Comparison of ENCODE assay signal across 12 cellular contexts in the genomic region with DNA sequence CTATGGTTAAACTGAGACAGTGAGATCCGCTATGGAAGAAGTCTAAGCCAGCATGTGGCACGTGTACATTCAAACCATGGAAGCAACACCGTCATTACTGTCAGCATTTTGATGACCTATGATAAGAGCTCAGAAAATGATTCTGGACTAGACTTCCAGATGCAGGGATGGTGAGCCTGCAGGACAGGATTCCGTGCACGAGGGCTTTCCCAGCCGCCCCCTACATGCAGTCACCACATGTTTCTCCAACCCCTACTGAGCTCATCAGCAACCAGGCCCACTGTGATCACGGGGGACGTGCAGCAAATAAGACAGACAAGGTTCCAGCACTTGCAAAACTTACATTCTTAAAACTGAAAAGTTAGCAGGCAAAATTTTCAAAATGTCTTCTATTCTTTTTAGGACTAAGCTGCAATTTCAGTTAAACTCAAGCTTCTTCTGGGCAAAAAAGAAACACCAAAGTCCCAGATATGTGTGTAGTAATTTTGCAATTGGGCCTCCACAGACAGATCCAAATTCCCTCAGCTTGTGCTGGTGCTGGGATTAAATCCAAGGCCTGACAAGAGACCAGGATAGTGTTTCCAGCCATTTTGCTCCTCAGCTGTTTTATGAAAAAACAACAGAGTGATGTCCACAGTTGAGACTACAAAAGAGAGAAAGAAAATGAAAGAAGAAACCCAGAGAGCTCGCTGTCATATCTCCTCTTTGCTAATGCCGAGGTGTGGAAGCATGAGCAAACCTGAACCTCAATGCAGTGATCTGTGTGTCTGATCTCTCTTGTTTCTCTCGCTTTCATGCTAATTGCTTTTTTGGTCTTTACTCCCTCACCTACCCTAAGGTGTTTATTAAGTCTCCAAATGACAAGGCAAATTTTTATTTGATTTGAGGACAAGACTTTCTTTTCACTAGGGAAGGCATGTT.
A peak's percentile ranks its signal among the peaks of the same experiment; 100 is the strongest.
DNase-seq lines count a peak whose midpoint lies in the region; ATAC-seq and TF ChIP-seq lines count a peak whose summit lies in the region.
"Had no signal": no experiment of that assay in that cellular context is flagged by ENCODE, and none has a peak within 500 bp of the region (broad histone marks: within the 10 kb centered on the region; RNA-seq: fewer than 3 reads in every experiment).

No MANE protein-coding gene starts in this region.

- H3K79me1 ChIP-seq in IMR-90 (ENCODE audit: low read depth in 1 of 2, low read length in 2 of 2): peaks cover 60 to 90% of the 10 kb centered on the region in 2 experiments

- H3K56ac ChIP-seq in IMR-90 (ENCODE audit: extremely low read depth, insufficient read depth, low read length): no peak overlapping the region

- TF ChIP-seq EP300 in esophagus muscularis mucosa (IDR thresholded peaks at IDR 0.05) (no peak), tibial nerve (IDR thresholded peaks at IDR 0.05) (no peak)

- intact Hi-C loops in IMR-90 (cut with micrococcal nuclease) (no loop called here), esophagus muscularis mucosa (cut with DNase I) (no loop called here)

- CTCF ChIA-PET in IMR-90 (lab: Yijun Ruan, JAX): no interaction called here

- H2AK5ac ChIP-seq in IMR-90 (ENCODE audit: low read depth, low read length): no peak overlapping the region

- no peak overlapping the region for H2BK20ac ChIP-seq in IMR-90 (ENCODE audit: low read depth, low read length)

- in situ Hi-C loops in IMR-90 (cut with MboI; ENCODE audit: low sequenced_read_pairs): no loop called here

- H3K4me1 ChIP-seq in IMR-90 (ENCODE audit: control insufficient read depth, insufficient read depth, low read length) (peaks cover 40% of the 10 kb centered on the region), esophagus muscularis mucosa (peaks cover 36 to 78% (median 74%) of the 10 kb centered on the region in 4 donors), muscle layer of duodenum (ENCODE audit: control insufficient read depth in 1 of 2, insufficient read depth in 2 of 2, low read length in 2 of 2) (peaks cover 26 to 62% of the 10 kb centered on the region in 2 donors), tibial nerve (peaks cover 0 to 66% (median 17%) of the 10 kb centered on the region in 4 donors)

- dilution Hi-C loops in IMR-90 (cut with HindIII; ENCODE audit: low sequenced_read_pairs, unreplicated experiment): no loop called here

- no peaks in the 10 kb centered on the region for H3K9me3 ChIP-seq in IMR-90 (ENCODE audit: control insufficient read depth, insufficient read depth, low read length)
- no peaks in the 10 kb centered on the region for H3K9me3 ChIP-seq in esophagus muscularis mucosa
- H3K9me3 ChIP-seq in muscle layer of duodenum (ENCODE audit: control insufficient read depth in 1 of 2, low read length in 2 of 2): no peaks in the 10 kb centered on the region
- no peaks in the 10 kb centered on the region for H3K9me3 ChIP-seq in tibial nerve

- no peak overlapping the region for H2BK15ac ChIP-seq in IMR-90 (ENCODE audit: low read depth, low read length)

- no peak overlapping the region for H2AFZ ChIP-seq in IMR-90 (replicated peaks; ENCODE audit: low read length, poor library complexity)
- H2AFZ ChIP-seq: PC-9 had no signal

- no peaks in the 10 kb centered on the region for H3K27me3 ChIP-seq in IMR-90 (ENCODE audit: control insufficient read depth, insufficient read depth, low read length)
- no peaks in the 10 kb centered on the region for H3K27me3 ChIP-seq in esophagus muscularis mucosa
- H3K27me3 ChIP-seq in muscle layer of duodenum (ENCODE audit: low read depth, low read length): no peaks in the 10 kb centered on the region
- H3K27me3 ChIP-seq in tibial nerve: no peaks in the 10 kb centered on the region

- TF ChIP-seq CTCF in IMR-90 (conservative IDR thresholded peaks at IDR 0.05; ENCODE audit: low read depth, low read length) (no peak), esophagus muscularis mucosa (IDR thresholded peaks at IDR 0.05) (no peak), tibial nerve (IDR thresholded peaks at IDR 0.05) (no peak)

- H3K4me3 ChIP-seq in IMR-90 (ENCODE audit: insufficient read depth, low read depth, low read length) (no peak overlapping the region), esophagus muscularis mucosa (no peak overlapping the region), muscle layer of duodenum (ENCODE audit: low read depth in 1 of 2, low read length in 2 of 2) (peak overlapping the region in 1 of 2 donors; percentile 8), tibial nerve (no peak overlapping the region)
- H3K4me3 ChIP-seq: PC-9 had no signal

- H4K20me1 ChIP-seq in IMR-90 (ENCODE audit: insufficient read depth, low read length): peaks cover 14% of the 10 kb centered on the region

- WGBS in IMR-90 (ENCODE audit: extremely low coverage in 2 of 2, insufficient read length in 1 of 2), 2 experiments: 79% methylated on average over 5 of the region's 11 CpGs; no CpG with 5 or more reads in 1 of the 2 experiments
- 48% methylated on average over 11 of the region's 11 CpGs for WGBS in esophagus muscularis mucosa
- 65 to 70% methylated on average over 11 of the region's 11 CpGs for WGBS in tibial nerve, 2 donors

- H4K8ac ChIP-seq in IMR-90 (ENCODE audit: low read depth in 2 of 2, low read length in 2 of 2): peak overlapping the region in 1 of 2 experiments; percentile 8; a peak in 1 of 4 replicates

- H3K14ac ChIP-seq in IMR-90 (replicated peaks; ENCODE audit: low read depth, low read length): no peak overlapping the region

- peaks cover 38% of the 10 kb centered on the region for H3K9me1 ChIP-seq in IMR-90 (ENCODE audit: insufficient read depth, low read length)

- H3K4me2 ChIP-seq in IMR-90 (ENCODE audit: low read depth, low read length): no peak overlapping the region
- H3K4me2 ChIP-seq: PC-9 had no signal

- DNase-seq in IMR-90 (no peak), esophagus muscularis mucosa (ENCODE audit: extremely low spot score) (no peak), tibial nerve (ENCODE audit: low spot score in 2 of 2) (no peak), NCI-H1694 treated with DMSO at 0.1 percent for 48 hours (lab: John Stamatoyannopoulos, UW) (no peak)
- no peak for DNase-seq in effector CD4-positive, alpha-beta T cell
- DNase-seq: H9, mammary epithelial cell, NCI-H446 treated with DMSO at 0.1 percent for 48 hours, PC-9, T-cell had no signal

- BruUV-seq in IMR-90 (replicated peaks; lab: Mats Ljungman, UMichigan): no TSS peak

- H3K18ac ChIP-seq in IMR-90 (ENCODE audit: low read depth, low read length): peak overlapping the region; percentile 77

- no peak overlapping the region for H3K4ac ChIP-seq in IMR-90 (ENCODE audit: low read depth, low read length)

- ATAC-seq in IMR-90 (ENCODE audit: low read depth) (peak; percentile 10; the same call in 1 of the 2 replicates), HG03457 (IDR thresholded peaks at IDR 0.05; ENCODE audit: unreplicated experiment) (no peak)
- ATAC-seq: T-cell had no signal

- TF ChIP-seq POLR2A in IMR-90 (IDR thresholded peaks at IDR 0.05; ENCODE audit: low read depth, low read length) (no peak), esophagus muscularis mucosa (IDR thresholded peaks at IDR 0.05; ENCODE audit: low read depth) (no peak), tibial nerve (IDR thresholded peaks at IDR 0.05) (no peak)

- H3K27ac ChIP-seq in IMR-90 (ENCODE audit: insufficient read depth, low read length) (peak overlapping the region; percentile 27; the same call in 1 of the 2 replicates), esophagus muscularis mucosa (replicated peaks in 1 of 4) (peak overlapping the region; percentile 79 to 87 (median 84)), muscle layer of duodenum (ENCODE audit: low read length) (peak overlapping the region; percentile 78), tibial nerve (peak overlapping the region; percentile 52 to 92 (median 78))
- H3K27ac ChIP-seq: PC-9 had no signal

- no peak overlapping the region for H2AK9ac ChIP-seq in IMR-90 (replicated peaks; ENCODE audit: low read depth, low read length, poor library complexity)

- TF ChIP-seq RAD21 in IMR-90 (IDR thresholded peaks at IDR 0.05; ENCODE audit: low read length): no peak

- peak overlapping the region; percentile 15 for H2BK5ac ChIP-seq in IMR-90 (ENCODE audit: low read depth, low read length, poor library complexity, severe bottlenecking)

- peak overlapping the region; percentile 70 for H4K5ac ChIP-seq in IMR-90 (ENCODE audit: low read depth, low read length)

- H3K23ac ChIP-seq in IMR-90 (ENCODE audit: low read depth, low read length): peak overlapping the region; percentile 18; the same call in 1 of the 2 replicates

- H3K36me3 ChIP-seq in IMR-90 (ENCODE audit: control insufficient read depth, insufficient read depth, low read length) (peaks cover 58% of the 10 kb centered on the region), esophagus muscularis mucosa (peaks cover 0 to 29% (median 10%) of the 10 kb centered on the region in 4 donors), muscle layer of duodenum (ENCODE audit: control insufficient read depth in 1 of 2, insufficient read depth in 2 of 2, low read length in 2 of 2) (peaks cover 11 to 13% of the 10 kb centered on the region in 2 donors), tibial nerve (peaks cover 0 to 25% (median 0%) of the 10 kb centered on the region in 3 donors)

- H2BK120ac ChIP-seq in IMR-90 (ENCODE audit: low read depth, low read length): no peak overlapping the region

- no peak overlapping the region for H4K91ac ChIP-seq in IMR-90 (ENCODE audit: insufficient read depth, low read depth, low read length)

- POLR2A ChIA-PET in IMR-90 (lab: Charles Lee; ENCODE audit: unreplicated experiment): interaction anchor here (0.7 kb wide), 1 partner anchor 10 kb away, joined by 4 read pairs; no protein-coding TSS in a partner anchor

- no peak overlapping the region for H3K9ac ChIP-seq in IMR-90 (ENCODE audit: low read depth, low read length)

TF ChIP-seq in IMR-90, 13 proteins besides CTCF, POLR2A, EP300 and RAD21 (continues in another document):
- no peak for TF ChIP-seq USF2 (IDR thresholded peaks at IDR 0.05; ENCODE audit: low read depth, low read length)
- TF ChIP-seq FOS (IDR thresholded peaks at IDR 0.05; ENCODE audit: low read depth, low read length): no peak
- TF ChIP-seq SMC3 (IDR thresholded peaks at IDR 0.05; ENCODE audit: low read depth, low read length): no peak
- TF ChIP-seq MAZ (IDR thresholded peaks at IDR 0.05; ENCODE audit: borderline replicate concordance, low read depth, low read length): no peak
- TF ChIP-seq BHLHE40 (IDR thresholded peaks at IDR 0.05; ENCODE audit: low read depth, low read length): no peak
- TF ChIP-seq CHD1 (IDR thresholded peaks at IDR 0.05; ENCODE audit: low read depth, low read length): no peak
- TF ChIP-seq MAFK (IDR thresholded peaks at IDR 0.05; ENCODE audit: low read depth, low read length): no peak
- no peak for TF ChIP-seq NFE2L2 (IDR thresholded peaks at IDR 0.05; ENCODE audit: low read depth, low read length)
- no peak for TF ChIP-seq RCOR1 (IDR thresholded peaks at IDR 0.05; ENCODE audit: insufficient replicate concordance, low read length)

Comparison
In these comparisons a context has a peak if more than half of its experiments do, and no peak if none do; other contexts are left out.
1. H3K27ac ChIP-seq: peak in every context shown above with its lines; median percentile 84 in esophagus muscularis mucosa; 78 in tibial nerve; 78 in muscle layer of duodenum; 27 in IMR-90.